In genomic region chr11:130634186-130634585, GRCh38 we compare ENCODE assay signal across 13 cellular contexts.
"Had no signal": no experiment of that assay in that cellular context is flagged by ENCODE, and none has a peak within 500 bp of the region (broad histone marks: within the 10 kb centered on the region; RNA-seq: fewer than 3 reads in every experiment).

No MANE protein-coding gene starts in this region.

- FAIRE-seq: endometrium had no signal

- H3K36me3 ChIP-seq: cardiac muscle cell, ovary, right lobe of liver, upper lobe of left lung had no signal

- H3K79me2 ChIP-seq: hepatocyte had no signal

- H3K27me3 ChIP-seq: cardiac muscle cell, hepatocyte, ovary, right lobe of liver, upper lobe of left lung had no signal

- DNase-seq: activated CD4-positive, alpha-beta T cell treated with anti-CD3 and anti-CD28 coated beads for 36 hours; activated naive CD4-positive, alpha-beta T cell treated with anti-CD3 and anti-CD28 coated beads, Interleukin-2, amount 10 ng/mL, durations not matched to agents 7 days and 5 days; ovary; right lobe of liver; stimulated activated CD4-positive, alpha-beta T cell treated with anti-CD3 and anti-CD28 coated beads, Interleukin-4, amount 100 ng/mL, for 4 hours; stimulated activated CD8-positive, alpha-beta memory T cell treated with anti-CD3 and anti-CD28 coated beads, Interleukin-4, amount 100 ng/mL, for 48 hours; stimulated activated naive CD8-positive, alpha-beta T cell treated with anti-CD3 and anti-CD28 coated beads, Interleukin-15, Interleukin-2, amounts not matched to agents 100 U/mL and 50 U/mL, for 24 hours; upper lobe of left lung had no signal

- H3K9me3 ChIP-seq: ovary, right lobe of liver, upper lobe of left lung had no signal

- H3K4me3 ChIP-seq: cardiac muscle cell, hepatocyte, ovary, right lobe of liver, smooth muscle cell, upper lobe of left lung had no signal

- H2AFZ ChIP-seq: hepatocyte had no signal

- H3K27ac ChIP-seq: cardiac muscle cell, hepatocyte, ovary, right lobe of liver, upper lobe of left lung had no signal

- H3K4me2 ChIP-seq: hepatocyte, smooth muscle cell had no signal

- ATAC-seq: activated CD4-positive, alpha-beta T cell treated with anti-CD3 and anti-CD28 coated beads for 36 hours; esophagus mucosa; stimulated activated naive CD8-positive, alpha-beta T cell treated with anti-CD3 and anti-CD28 coated beads, Interleukin-15, Interleukin-2, amounts not matched to agents 100 U/mL and 50 U/mL, for 24 hours had no signal
